Comparison of ENCODE assay signal across 9 cellular contexts in genomic region chr21:39016740-39017315, GRCh38.
A peak's percentile ranks its signal among the peaks of the same experiment; 100 is the strongest.
DNase-seq lines count a peak whose midpoint lies in the region; ATAC-seq and TF ChIP-seq lines count a peak whose summit lies in the region.
"Had no signal": no experiment of that assay in that cellular context is flagged by ENCODE, and none has a peak within 500 bp of the region (broad histone marks: within the 10 kb centered on the region; RNA-seq: fewer than 3 reads in every experiment).

No MANE protein-coding gene starts in this region.

- ATAC-seq in GM21576 (IDR thresholded peaks at IDR 0.05; ENCODE audit: unreplicated experiment): peak; percentile 97

- H2BK5ac ChIP-seq in trophoblast cell (ENCODE audit: low read depth, low read length, poor library complexity): no peak overlapping the region

- no peak overlapping the region for H2AFZ ChIP-seq in trophoblast cell (ENCODE audit: insufficient read depth, low read length, poor library complexity)

- no peak overlapping the region for H4K8ac ChIP-seq in trophoblast cell (ENCODE audit: low read depth, low read length)

- no peak overlapping the region for H3K4ac ChIP-seq in trophoblast cell (ENCODE audit: low read depth, low read length)

- no peak overlapping the region for H3K9ac ChIP-seq in trophoblast cell (ENCODE audit: low read length)

- no CpG with 5 or more reads among the region's 4 CpGs for WGBS in trophoblast cell (ENCODE audit: extremely low coverage, insufficient coverage, insufficient read length)

- H3K14ac ChIP-seq in trophoblast cell (ENCODE audit: low read length): no peak overlapping the region

- no peak overlapping the region for H3K23ac ChIP-seq in trophoblast cell (ENCODE audit: low read length)

- no peaks in the 10 kb centered on the region for H3K27me3 ChIP-seq in trophoblast cell (ENCODE audit: insufficient read depth, low read length)

- in situ Hi-C loops in GM13976 (cut with MboI; ENCODE audit: low sequenced_read_pairs, unreplicated experiment): no loop called here

- H2BK12ac ChIP-seq in trophoblast cell (ENCODE audit: low read length): no peak overlapping the region

- H2AK5ac ChIP-seq in trophoblast cell (ENCODE audit: low read length): no peak overlapping the region

- H3K18ac ChIP-seq in trophoblast cell (ENCODE audit: low read length): no peak overlapping the region

- H4K12ac ChIP-seq in trophoblast cell (ENCODE audit: low read depth, low read length): no peak overlapping the region

- H3K4me3 ChIP-seq in fibroblast of villous mesenchyme (ENCODE audit: low read depth, low read length) (no peak overlapping the region), trophoblast cell (ENCODE audit: low read depth, low read length) (no peak overlapping the region)
- H3K4me3 ChIP-seq: SK-N-MC had no signal

- H3K27ac ChIP-seq in KOPT-K1 (ENCODE audit: low read depth, low read length, poor library complexity, severe bottlenecking): peak overlapping the region; percentile 53
- no peak overlapping the region for H3K27ac ChIP-seq in trophoblast cell (ENCODE audit: low read depth, low read length)
- H3K27ac ChIP-seq: SK-N-MC had no signal

- H3K4me1 ChIP-seq in trophoblast cell (ENCODE audit: control insufficient read depth in 1 of 2, insufficient read depth in 2 of 2, low read length in 2 of 2): peaks cover 13 to 14% of the 10 kb centered on the region in 2 experiments

- no peak overlapping the region for H4K91ac ChIP-seq in trophoblast cell (ENCODE audit: low read depth, low read length)

- H2BK120ac ChIP-seq in trophoblast cell (ENCODE audit: insufficient read depth, low read length, poor library complexity): no peak overlapping the region

- DNase-seq in GM13976 (ENCODE audit: low spot score) (peak; percentile 53), fibroblast of villous mesenchyme (ENCODE audit: low read depth) (peak; percentile 89), NCI-H2029 (lab: John Stamatoyannopoulos, UW) (no peak), GOT3 (lab: John Stamatoyannopoulos, UW) (no peak), trophoblast cell (no peak)
- no peak for DNase-seq in effector CD4-positive, alpha-beta T cell

- no peaks in the 10 kb centered on the region for H3K79me2 ChIP-seq in trophoblast cell (ENCODE audit: control insufficient read depth, insufficient read depth, low read length, poor library complexity)

- TF ChIP-seq CTCF in GM13976 (IDR thresholded peaks at IDR 0.05; ENCODE audit: borderline replicate concordance, control extremely low read depth, extremely low read depth, insufficient read depth, missing control alignments): no peak
- no peak for TF ChIP-seq CTCF in fibroblast of villous mesenchyme (IDR thresholded peaks at IDR 0.05; ENCODE audit: insufficient read depth, low read depth, low read length)

- no peak overlapping the region for H3K4me2 ChIP-seq in trophoblast cell (ENCODE audit: low read length)

- peaks cover 3% of the 10 kb centered on the region for H3K79me1 ChIP-seq in trophoblast cell (ENCODE audit: low read length)

- H3K36me3 ChIP-seq in KOPT-K1 (ENCODE audit: insufficient read depth, low read length) (no peaks in the 10 kb centered on the region), trophoblast cell (ENCODE audit: control insufficient read depth in 1 of 2, insufficient read depth in 2 of 2, low read length in 2 of 2) (no peaks in the 10 kb centered on the region)

- H3K9me3 ChIP-seq in KOPT-K1 (ENCODE audit: insufficient read depth, low read length, poor library complexity, severe bottlenecking) (peaks cover 13% of the 10 kb centered on the region), trophoblast cell (ENCODE audit: insufficient read depth, low read depth, low read length) (peaks cover 1% of the 10 kb centered on the region)

Comparison
In these comparisons a context has a peak if more than half of its experiments do, and no peak if none do; other contexts are left out.
1. DNase-seq: peak in GM13976 (single experiment) and fibroblast of villous mesenchyme (single experiment); none in NCI-H2029 (single experiment), GOT3 (single experiment), effector CD4-positive, alpha-beta T cell (single experiment) and trophoblast cell (0 of 2).